In genomic region chr5:73484511-73484910, GRCh38 we compare ENCODE assay signal across 25 cellular contexts. TPM values are rescaled to one million over a fixed set of nuclear protein-coding genes. Genes with fewer than 3 reads are reported as not detected.
"Had no signal": no experiment of that assay in that cellular context is flagged by ENCODE, and none has a peak within 500 bp of the region (broad histone marks: within the 10 kb centered on the region; RNA-seq: fewer than 3 reads in every experiment).

No MANE protein-coding gene starts in this region.

- H3K4me3 ChIP-seq: stomach, suprapubic skin, testis, thoracic aorta, thyroid gland, tibial artery, tibial nerve, transverse colon, upper lobe of left lung, upper lobe of right lung, uterus, vagina had no signal

- DNase-seq: stimulated activated CD4-positive, alpha-beta T cell treated with anti-CD3 and anti-CD28 coated beads, Interleukin-2, amount 100 ng/mL, for 48 hours; stimulated activated CD4-positive, alpha-beta T cell treated with anti-CD3 and anti-CD28 coated beads, Interleukin-4, amount 100 ng/mL, for 1 hour; stimulated activated CD4-positive, alpha-beta T cell treated with anti-CD3 and anti-CD28 coated beads, Interleukin-4, amount 100 ng/mL, for 24 hours; stimulated activated CD4-positive, alpha-beta T cell treated with anti-CD3 and anti-CD28 coated beads, Interleukin-4, amount 100 ng/mL, for 4 hours; stimulated activated CD8-positive, alpha-beta memory T cell treated with anti-CD3 and anti-CD28 coated beads, Interleukin-4, amount 100 ng/mL, for 48 hours; stimulated activated naive B cell treated with anti-CD40 and anti-IgM and Interleukin-4, amounts not matched to agents 10 μg/mL and 1 μg/mL and 100 μg/mL, for 72 hours; stimulated activated naive CD4-positive, alpha-beta T cell; stimulated activated naive CD4-positive, alpha-beta T cell treated with Interleukin-2 at 50 U/mL for 16 hours; stimulated activated naive CD8-positive, alpha-beta T cell treated with anti-CD3 and anti-CD28 coated beads, Interleukin-15, amount 100 ng/mL, for 72 hours; stimulated activated naive CD8-positive, alpha-beta T cell treated with anti-CD3 and anti-CD28 coated beads, Interleukin-15, Interleukin-2, amounts not matched to agents 100 U/mL and 50 U/mL, for 24 hours; stomach; substantia nigra; testis; thyroid gland; tibial artery; transverse colon; trophoblast cell; upper lobe of left lung; upper lobe of right lung; uterus had no signal

- H3K9me3 ChIP-seq: stomach, suprapubic skin, testis, thoracic aorta, thyroid gland, tibial artery, tibial nerve, transverse colon, upper lobe of left lung, upper lobe of right lung, uterus, vagina had no signal

- H3K27me3 ChIP-seq: suprapubic skin, testis, thyroid gland, upper lobe of left lung, uterus, vagina had no signal

- H3K4me1 ChIP-seq: stomach, suprapubic skin, testis, thyroid gland, tibial artery, tibial nerve, transverse colon, upper lobe of left lung, upper lobe of right lung, uterus, vagina had no signal

- H3K36me3 ChIP-seq: stomach, suprapubic skin, thoracic aorta, thyroid gland, tibial artery, tibial nerve, transverse colon, upper lobe of left lung, upper lobe of right lung, uterus, vagina had no signal

- FAIRE-seq: urothelium cell line had no signal

- H3K27ac ChIP-seq: stomach, suprapubic skin, testis, thoracic aorta, thyroid gland, tibial artery, tibial nerve, transverse colon, upper lobe of left lung, upper lobe of right lung, uterus, vagina had no signal

RNA-seq across cellular contexts. Expression of gene FOXD1, which starts 35.9 kb away (rescaled TPM):
- total RNA-seq: transverse colon, vagina had no signal
